ENCODE assay signal across 1 cellular context in the genomic region with DNA sequence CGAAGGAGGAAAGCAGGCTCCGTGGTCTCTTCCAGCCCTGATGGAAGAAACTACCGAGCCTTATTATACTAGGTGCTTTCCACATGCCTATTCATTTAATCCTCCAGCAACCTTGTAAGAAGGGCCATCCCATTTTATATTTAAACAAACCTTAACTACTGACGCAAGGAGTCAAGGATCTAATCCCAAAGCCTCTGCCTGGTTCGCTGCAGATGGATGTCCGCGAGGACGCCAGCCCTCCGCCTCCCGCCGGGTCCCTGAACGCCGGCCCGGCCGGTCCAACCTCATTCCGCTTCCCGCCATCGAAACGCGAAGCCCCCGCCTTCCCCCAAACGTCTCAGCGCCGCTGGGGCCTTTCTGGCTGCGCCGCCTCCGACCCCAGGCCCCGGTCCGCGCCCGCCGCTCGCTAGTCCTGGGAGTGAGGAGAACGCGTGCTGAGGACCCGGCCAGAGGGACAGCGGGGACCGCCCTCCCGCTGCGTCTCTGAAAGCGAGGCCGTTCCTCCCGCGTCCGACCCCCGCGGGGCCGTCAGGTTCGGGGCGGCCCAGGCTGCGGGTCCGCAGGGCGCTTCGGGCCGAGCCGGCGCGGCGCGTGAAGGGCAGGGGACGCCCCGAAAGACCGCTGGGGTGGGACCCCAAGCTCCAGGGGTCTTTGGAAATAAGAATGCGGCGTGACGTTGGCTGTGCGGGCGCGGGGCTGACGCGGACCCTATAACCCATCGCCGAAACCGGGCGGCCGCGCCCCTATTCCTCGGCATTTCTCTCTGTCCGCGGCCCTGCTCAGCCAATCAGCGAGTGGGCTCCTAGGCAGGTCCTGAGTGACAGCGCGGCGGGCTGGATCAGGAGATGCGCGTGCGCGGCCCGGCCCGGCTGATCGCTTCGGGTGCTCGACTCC.
TF ChIP-seq lines count a peak whose summit lies in the region.

No MANE protein-coding gene starts in this region.

TF ChIP-seq in HEK293, 187 proteins besides CTCF, POLR2A, EP300 and RAD21 (continued from another document and continues in another):
- TF ChIP-seq, protein P1, sequence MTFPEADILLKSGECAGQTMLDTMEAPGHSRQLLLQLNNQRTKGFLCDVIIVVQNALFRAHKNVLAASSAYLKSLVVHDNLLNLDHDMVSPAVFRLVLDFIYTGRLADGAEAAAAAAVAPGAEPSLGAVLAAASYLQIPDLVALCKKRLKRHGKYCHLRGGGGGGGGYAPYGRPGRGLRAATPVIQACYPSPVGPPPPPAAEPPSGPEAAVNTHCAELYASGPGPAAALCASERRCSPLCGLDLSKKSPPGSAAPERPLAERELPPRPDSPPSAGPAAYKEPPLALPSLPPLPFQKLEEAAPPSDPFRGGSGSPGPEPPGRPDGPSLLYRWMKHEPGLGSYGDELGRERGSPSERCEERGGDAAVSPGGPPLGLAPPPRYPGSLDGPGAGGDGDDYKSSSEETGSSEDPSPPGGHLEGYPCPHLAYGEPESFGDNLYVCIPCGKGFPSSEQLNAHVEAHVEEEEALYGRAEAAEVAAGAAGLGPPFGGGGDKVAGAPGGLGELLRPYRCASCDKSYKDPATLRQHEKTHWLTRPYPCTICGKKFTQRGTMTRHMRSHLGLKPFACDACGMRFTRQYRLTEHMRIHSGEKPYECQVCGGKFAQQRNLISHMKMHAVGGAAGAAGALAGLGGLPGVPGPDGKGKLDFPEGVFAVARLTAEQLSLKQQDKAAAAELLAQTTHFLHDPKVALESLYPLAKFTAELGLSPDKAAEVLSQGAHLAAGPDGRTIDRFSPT (tag by site-specific recombination; IDR thresholded peaks at IDR 0.05) = no peak
- TF ChIP-seq KLF16 (tag by site-specific recombination; IDR thresholded peaks at IDR 0.05) (0 out of 2 replicates have a peak, but pooled peaks have one; percentile 32), GLI4 (tag by site-specific recombination; IDR thresholded peaks at IDR 0.05) (peak; percentile 92), SETDB1 (IDR thresholded peaks at IDR 0.05; ENCODE audit: insufficient read length, low read length) (no peak), ZBTB1 (tag by site-specific recombination; IDR thresholded peaks at IDR 0.05) (no peak), MZF1 (tag by site-specific recombination; IDR thresholded peaks at IDR 0.05; ENCODE audit: borderline replicate concordance) (0 out of 2 replicates have a peak, but pooled peaks have one; percentile 3), YY1 (tag by site-specific recombination; IDR thresholded peaks at IDR 0.05) (peak; percentile 54; the same call in 1 of the 2 replicates), ZSCAN5A (tag by site-specific recombination; IDR thresholded peaks at IDR 0.05) (no peak), ZNF341 (tag by site-specific recombination; IDR thresholded peaks at IDR 0.05; ENCODE audit: low read depth) (peak; percentile 59), ZNF292 (tag by site-specific recombination; IDR thresholded peaks at IDR 0.05; ENCODE audit: borderline replicate concordance, low read depth) (no peak), OVOL3 (tag by site-specific recombination; IDR thresholded peaks at IDR 0.05) (no peak), ZNF404 (tag by site-specific recombination; IDR thresholded peaks at IDR 0.05) (no peak), INSM2 (tag by site-specific recombination; IDR thresholded peaks at IDR 0.05) (0 out of 2 replicates have a peak, but pooled peaks have one; percentile 19), ZNF391 (tag by site-specific recombination; IDR thresholded peaks at IDR 0.05; ENCODE audit: borderline replicate concordance, low read depth) (no peak), GLIS1 (tag by site-specific recombination; IDR thresholded peaks at IDR 0.05) (peak; percentile 89), GLIS2 (tag by site-specific recombination; IDR thresholded peaks at IDR 0.05) (peak; percentile 92), BCL11A (tag by site-specific recombination; IDR thresholded peaks at IDR 0.05; ENCODE audit: low read depth) (no peak), ZNF791 (tag by site-specific recombination; IDR thresholded peaks at IDR 0.05) (no peak), ATF2 (tag by site-specific recombination; IDR thresholded peaks at IDR 0.05; ENCODE audit: low read depth) (no peak), ZNF174 (tag by site-specific recombination; IDR thresholded peaks at IDR 0.05) (0 out of 2 replicates have a peak, but pooled peaks have one; percentile 33), ZXDB (tag by site-specific recombination; IDR thresholded peaks at IDR 0.05) (no peak; the same call in 1 of the 2 replicates), ZNF169 (tag by site-specific recombination; IDR thresholded peaks at IDR 0.05) (no peak), ZNF24 (tag by site-specific recombination; IDR thresholded peaks at IDR 0.05) (no peak), ZNF664 (tag by site-specific recombination; IDR thresholded peaks at IDR 0.05) (0 out of 2 replicates have a peak, but pooled peaks have one; percentile 21), ZNF560 (tag by site-specific recombination; IDR thresholded peaks at IDR 0.05; ENCODE audit: borderline replicate concordance) (no peak), ZNF792 (tag by site-specific recombination; IDR thresholded peaks at IDR 0.05) (no peak; the same call in 1 of the 2 replicates), ZNF214 (tag by site-specific recombination; IDR thresholded peaks at IDR 0.05; ENCODE audit: borderline replicate concordance) (no peak), RBAK (tag by site-specific recombination; IDR thresholded peaks at IDR 0.05) (no peak), ZNF112 (tag by site-specific recombination; IDR thresholded peaks at IDR 0.05) (no peak), ZNF121 (tag by site-specific recombination; IDR thresholded peaks at IDR 0.05) (peak; percentile 34; the same call in 1 of the 2 replicates)
- TF ChIP-seq, protein P2, sequence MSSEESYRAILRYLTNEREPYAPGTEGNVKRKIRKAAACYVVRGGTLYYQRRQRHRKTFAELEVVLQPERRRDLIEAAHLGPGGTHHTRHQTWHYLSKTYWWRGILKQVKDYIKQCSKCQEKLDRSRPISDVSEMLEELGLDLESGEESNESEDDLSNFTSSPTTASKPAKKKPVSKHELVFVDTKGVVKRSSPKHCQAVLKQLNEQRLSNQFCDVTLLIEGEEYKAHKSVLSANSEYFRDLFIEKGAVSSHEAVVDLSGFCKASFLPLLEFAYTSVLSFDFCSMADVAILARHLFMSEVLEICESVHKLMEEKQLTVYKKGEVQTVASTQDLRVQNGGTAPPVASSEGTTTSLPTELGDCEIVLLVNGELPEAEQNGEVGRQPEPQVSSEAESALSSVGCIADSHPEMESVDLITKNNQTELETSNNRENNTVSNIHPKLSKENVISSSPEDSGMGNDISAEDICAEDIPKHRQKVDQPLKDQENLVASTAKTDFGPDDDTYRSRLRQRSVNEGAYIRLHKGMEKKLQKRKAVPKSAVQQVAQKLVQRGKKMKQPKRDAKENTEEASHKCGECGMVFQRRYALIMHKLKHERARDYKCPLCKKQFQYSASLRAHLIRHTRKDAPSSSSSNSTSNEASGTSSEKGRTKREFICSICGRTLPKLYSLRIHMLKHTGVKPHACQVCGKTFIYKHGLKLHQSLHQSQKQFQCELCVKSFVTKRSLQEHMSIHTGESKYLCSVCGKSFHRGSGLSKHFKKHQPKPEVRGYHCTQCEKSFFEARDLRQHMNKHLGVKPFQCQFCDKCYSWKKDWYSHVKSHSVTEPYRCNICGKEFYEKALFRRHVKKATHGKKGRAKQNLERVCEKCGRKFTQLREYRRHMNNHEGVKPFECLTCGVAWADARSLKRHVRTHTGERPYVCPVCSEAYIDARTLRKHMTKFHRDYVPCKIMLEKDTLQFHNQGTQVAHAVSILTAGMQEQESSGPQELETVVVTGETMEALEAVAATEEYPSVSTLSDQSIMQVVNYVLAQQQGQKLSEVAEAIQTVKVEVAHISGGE (tag by site-specific recombination; conservative IDR thresholded peaks at IDR 0.05; ENCODE audit: low read depth) = peak; percentile 71; the same call in 1 of the 2 replicates
- TF ChIP-seq, protein P3, sequence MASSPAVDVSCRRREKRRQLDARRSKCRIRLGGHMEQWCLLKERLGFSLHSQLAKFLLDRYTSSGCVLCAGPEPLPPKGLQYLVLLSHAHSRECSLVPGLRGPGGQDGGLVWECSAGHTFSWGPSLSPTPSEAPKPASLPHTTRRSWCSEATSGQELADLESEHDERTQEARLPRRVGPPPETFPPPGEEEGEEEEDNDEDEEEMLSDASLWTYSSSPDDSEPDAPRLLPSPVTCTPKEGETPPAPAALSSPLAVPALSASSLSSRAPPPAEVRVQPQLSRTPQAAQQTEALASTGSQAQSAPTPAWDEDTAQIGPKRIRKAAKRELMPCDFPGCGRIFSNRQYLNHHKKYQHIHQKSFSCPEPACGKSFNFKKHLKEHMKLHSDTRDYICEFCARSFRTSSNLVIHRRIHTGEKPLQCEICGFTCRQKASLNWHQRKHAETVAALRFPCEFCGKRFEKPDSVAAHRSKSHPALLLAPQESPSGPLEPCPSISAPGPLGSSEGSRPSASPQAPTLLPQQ (tag by site-specific recombination; IDR thresholded peaks at IDR 0.05) = peak; percentile 45; the same call in 1 of the 2 replicates
- TF ChIP-seq, protein P4, sequence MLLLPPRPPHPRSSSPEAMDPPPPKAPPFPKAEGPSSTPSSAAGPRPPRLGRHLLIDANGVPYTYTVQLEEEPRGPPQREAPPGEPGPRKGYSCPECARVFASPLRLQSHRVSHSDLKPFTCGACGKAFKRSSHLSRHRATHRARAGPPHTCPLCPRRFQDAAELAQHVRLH (tag by site-specific recombination; IDR thresholded peaks at IDR 0.05) = no peak; the same call in 1 of the 2 replicates
- TF ChIP-seq, protein P5, sequence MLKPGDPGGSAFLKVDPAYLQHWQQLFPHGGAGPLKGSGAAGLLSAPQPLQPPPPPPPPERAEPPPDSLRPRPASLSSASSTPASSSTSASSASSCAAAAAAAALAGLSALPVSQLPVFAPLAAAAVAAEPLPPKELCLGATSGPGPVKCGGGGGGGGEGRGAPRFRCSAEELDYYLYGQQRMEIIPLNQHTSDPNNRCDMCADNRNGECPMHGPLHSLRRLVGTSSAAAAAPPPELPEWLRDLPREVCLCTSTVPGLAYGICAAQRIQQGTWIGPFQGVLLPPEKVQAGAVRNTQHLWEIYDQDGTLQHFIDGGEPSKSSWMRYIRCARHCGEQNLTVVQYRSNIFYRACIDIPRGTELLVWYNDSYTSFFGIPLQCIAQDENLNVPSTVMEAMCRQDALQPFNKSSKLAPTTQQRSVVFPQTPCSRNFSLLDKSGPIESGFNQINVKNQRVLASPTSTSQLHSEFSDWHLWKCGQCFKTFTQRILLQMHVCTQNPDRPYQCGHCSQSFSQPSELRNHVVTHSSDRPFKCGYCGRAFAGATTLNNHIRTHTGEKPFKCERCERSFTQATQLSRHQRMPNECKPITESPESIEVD (tag by site-specific recombination; IDR thresholded peaks at IDR 0.05) = no peak
- TF ChIP-seq, protein P6, sequence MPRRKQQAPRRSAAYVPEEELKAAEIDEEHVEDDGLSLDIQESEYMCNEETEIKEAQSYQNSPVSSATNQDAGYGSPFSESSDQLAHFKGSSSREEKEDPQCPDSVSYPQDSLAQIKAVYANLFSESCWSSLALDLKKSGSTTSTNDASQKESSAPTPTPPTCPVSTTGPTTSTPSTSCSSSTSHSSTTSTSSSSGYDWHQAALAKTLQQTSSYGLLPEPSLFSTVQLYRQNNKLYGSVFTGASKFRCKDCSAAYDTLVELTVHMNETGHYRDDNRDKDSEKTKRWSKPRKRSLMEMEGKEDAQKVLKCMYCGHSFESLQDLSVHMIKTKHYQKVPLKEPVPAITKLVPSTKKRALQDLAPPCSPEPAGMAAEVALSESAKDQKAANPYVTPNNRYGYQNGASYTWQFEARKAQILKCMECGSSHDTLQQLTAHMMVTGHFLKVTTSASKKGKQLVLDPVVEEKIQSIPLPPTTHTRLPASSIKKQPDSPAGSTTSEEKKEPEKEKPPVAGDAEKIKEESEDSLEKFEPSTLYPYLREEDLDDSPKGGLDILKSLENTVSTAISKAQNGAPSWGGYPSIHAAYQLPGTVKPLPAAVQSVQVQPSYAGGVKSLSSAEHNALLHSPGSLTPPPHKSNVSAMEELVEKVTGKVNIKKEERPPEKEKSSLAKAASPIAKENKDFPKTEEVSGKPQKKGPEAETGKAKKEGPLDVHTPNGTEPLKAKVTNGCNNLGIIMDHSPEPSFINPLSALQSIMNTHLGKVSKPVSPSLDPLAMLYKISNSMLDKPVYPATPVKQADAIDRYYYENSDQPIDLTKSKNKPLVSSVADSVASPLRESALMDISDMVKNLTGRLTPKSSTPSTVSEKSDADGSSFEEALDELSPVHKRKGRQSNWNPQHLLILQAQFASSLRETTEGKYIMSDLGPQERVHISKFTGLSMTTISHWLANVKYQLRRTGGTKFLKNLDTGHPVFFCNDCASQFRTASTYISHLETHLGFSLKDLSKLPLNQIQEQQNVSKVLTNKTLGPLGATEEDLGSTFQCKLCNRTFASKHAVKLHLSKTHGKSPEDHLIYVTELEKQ (tag by site-specific recombination; IDR thresholded peaks at IDR 0.05; ENCODE audit: borderline replicate concordance) = no peak
